1 cellular context compared by ENCODE assay signal in genomic region chr3:71510485-71510884, GRCh38.
TF ChIP-seq lines count a peak whose summit lies in the region.

No MANE protein-coding gene starts in this region.

TF ChIP-seq in WTC11, 78 proteins besides CTCF, POLR2A, EP300 and RAD21 (continued from another document):
- TF ChIP-seq ZBTB43 (CRISPR knock-in tag; IDR thresholded peaks at IDR 0.05) (no peak), ELF4 (CRISPR knock-in tag; IDR thresholded peaks at IDR 0.05; ENCODE audit: low read depth) (no peak), ZNF317 (CRISPR knock-in tag; IDR thresholded peaks at IDR 0.05; ENCODE audit: borderline replicate concordance, low read depth) (no peak), ZNF263 (CRISPR knock-in tag; IDR thresholded peaks at IDR 0.05; ENCODE audit: low read depth) (no peak)
